12 cellular contexts compared by ENCODE assay signal in genomic region chr6:139099984-139100383, GRCh38. TPM values are rescaled to one million over a fixed set of nuclear protein-coding genes. Genes with fewer than 3 reads are reported as not detected.
DNase-seq lines count a peak whose midpoint lies in the region; ATAC-seq and TF ChIP-seq lines count a peak whose summit lies in the region.
"Had no signal": no experiment of that assay in that cellular context is flagged by ENCODE, and none has a peak within 500 bp of the region (broad histone marks: within the 10 kb centered on the region; RNA-seq: fewer than 3 reads in every experiment).

No MANE protein-coding gene starts in this region.

- no peak for TF ChIP-seq CTCF in GM06990 (IDR thresholded peaks at IDR 0.05; ENCODE audit: insufficient read depth, low read length, poor library complexity, severe bottlenecking)

- H3K36me3 ChIP-seq in GM06990 (ENCODE audit: control insufficient read depth, insufficient read depth, low read length), result no peaks in the 10 kb centered on the region
- H3K36me3 ChIP-seq: neural progenitor cell had no signal

- no peaks in the 10 kb centered on the region for H3K27me3 ChIP-seq in GM06990 (replicated peaks; ENCODE audit: control insufficient read depth, insufficient read depth, low read length)
- H3K27me3 ChIP-seq: neural progenitor cell had no signal

- intact Hi-C loops in sciatic nerve (cut with DNase I), result no loop called here

- no peak overlapping the region for H3K4me3 ChIP-seq in GM06990 (replicated peaks; ENCODE audit: low read depth, low read length)
- H3K4me3 ChIP-seq: neural progenitor cell had no signal

- DNase-seq in GM06990 (ENCODE audit: extremely low read depth, insufficient read length) (peak; percentile 44), cortex of kidney (lab: John Stamatoyannopoulos, UW) (no peak), H4 (ENCODE audit: low spot score) (no peak), sciatic nerve (ENCODE audit: low spot score) (no peak), A172 (ENCODE audit: low spot score) (no peak)
- DNase-seq: activated T-cell treated with anti-CD3 and anti-CD28 coated beads, Interleukin-2, amount 50 U/mL, for 24 hours; caudate nucleus; NCI-H146 had no signal

- peak; percentile 91 for ATAC-seq in GM18861 (IDR thresholded peaks at IDR 0.05; ENCODE audit: unreplicated experiment)
- peak; percentile 74 for ATAC-seq in GM21528 (IDR thresholded peaks at IDR 0.05; ENCODE audit: low FRiP score, unreplicated experiment)
- ATAC-seq in HG03103 (IDR thresholded peaks at IDR 0.05; ENCODE audit: low read depth, unreplicated experiment), result peak; percentile 71
- ATAC-seq in sciatic nerve, result no peak

RNA-seq across cellular contexts. Expression of gene HECA, which starts 34.9 kb away (rescaled TPM):
- 2.9 and 3.0 TPM in 2 replicates for total RNA-seq in H4 (2014; rRNA removed; shearing (Covaris generic))
- total RNA-seq in sciatic nerve, result 36.2 TPM
- total RNA-seq in A172 (2014; rRNA removed; shearing (Covaris generic)), result 7.5 and 10.8 TPM in 2 replicates
